Comparison of ENCODE assay signal across 1 cellular context in the genomic region with DNA sequence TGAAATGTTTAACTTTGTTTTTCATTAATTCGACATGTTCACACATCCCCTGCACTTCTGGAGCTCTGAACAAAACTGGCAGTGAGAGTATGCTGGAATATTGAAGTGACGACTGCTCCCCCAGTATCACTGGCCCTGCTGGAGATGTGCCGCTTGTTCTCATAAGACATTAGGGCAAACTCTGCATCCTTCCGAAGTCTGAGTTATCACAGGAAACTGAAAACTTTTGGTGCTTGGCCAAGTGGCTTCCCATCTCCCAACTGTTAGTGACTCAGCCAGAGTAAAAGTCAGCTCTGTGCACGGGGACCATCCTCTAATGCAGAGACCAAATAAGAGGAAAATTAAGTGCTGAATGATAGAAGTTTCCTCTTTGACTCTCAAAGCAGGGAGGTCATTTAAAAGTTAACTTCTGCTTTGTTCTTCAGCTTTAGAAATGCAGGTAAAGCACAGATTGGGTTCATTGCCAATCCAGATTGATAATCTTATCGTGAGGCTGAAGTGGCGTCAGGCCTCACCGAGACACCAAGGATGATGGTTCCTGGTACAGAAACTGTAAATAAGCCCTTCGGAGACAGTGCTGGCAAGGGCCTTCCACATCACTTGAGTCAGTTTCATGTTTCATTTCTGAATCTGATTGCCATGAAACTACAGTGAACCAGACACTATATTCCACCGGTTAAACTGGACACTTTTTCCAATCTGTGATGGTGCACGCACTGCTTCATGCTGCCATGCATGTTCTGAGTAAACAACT.
TF ChIP-seq lines count a peak whose summit lies in the region.

No MANE protein-coding gene starts in this region.

TF ChIP-seq in IMR-90, 13 proteins besides CTCF, POLR2A, EP300 and RAD21:
- TF ChIP-seq BHLHE40 (IDR thresholded peaks at IDR 0.05; ENCODE audit: low read depth, low read length) = peak; percentile 18; the same call in 1 of the 2 replicates
- TF ChIP-seq NFE2L2 (IDR thresholded peaks at IDR 0.05; ENCODE audit: low read depth, low read length) = no peak
- 0 out of 2 replicates have a peak, but pooled peaks have one; percentile 23 for TF ChIP-seq FOS (IDR thresholded peaks at IDR 0.05; ENCODE audit: low read depth, low read length)
- no peak for TF ChIP-seq MXI1 (IDR thresholded peaks at IDR 0.05; ENCODE audit: borderline replicate concordance, low read depth, low read length)
- TF ChIP-seq MAZ (IDR thresholded peaks at IDR 0.05; ENCODE audit: borderline replicate concordance, low read depth, low read length) = no peak
